ENCODE assay signal across 22 cellular contexts in genomic region chrX:72366178-72366577, GRCh38.
"Had no signal": no experiment of that assay in that cellular context is flagged by ENCODE, and none has a peak within 500 bp of the region (broad histone marks: within the 10 kb centered on the region; RNA-seq: fewer than 3 reads in every experiment).

No MANE protein-coding gene starts in this region.

- H3K4me1 Mint-ChIP-seq: activated B cell treated with CpG ODN at 0.5 μM for 24 hours; activated naive CD8-positive, alpha-beta T cell treated with anti-CD3 and anti-CD28 coated beads for 36 hours; central memory CD8-positive, alpha-beta T cell; stimulated activated naive CD8-positive, alpha-beta T cell treated with anti-CD3 and anti-CD28 coated beads, Interleukin-15, amount 100 ng/mL, for 72 hours had no signal

- H3K4me1 ChIP-seq: adrenal gland, ascending aorta, neural progenitor cell, right atrium auricular region, thyroid gland, upper lobe of left lung, vagina had no signal

- H3K9me3 ChIP-seq: adrenal gland, ascending aorta, right atrium auricular region, thyroid gland, upper lobe of left lung, vagina had no signal

- H3K27me3 Mint-ChIP-seq: activated B cell treated with CpG ODN at 0.5 μM for 24 hours; activated naive CD8-positive, alpha-beta T cell treated with anti-CD3 and anti-CD28 coated beads for 36 hours; central memory CD8-positive, alpha-beta T cell; dendritic cell treated with granulocyte-macrophage colony-stimulating factor and Interleukin-4, amounts not matched to agents 40 ng/mL and 50 ng/mL, for 4 days; stimulated activated memory B cell treated with anti-CD40 and anti-IgM and Interleukin-4, amounts not matched to agents 10 μg/mL and 1 μg/mL and 100 μg/mL, for 72 hours; stimulated activated naive CD8-positive, alpha-beta T cell treated with anti-CD3 and anti-CD28 coated beads, Interleukin-15, amount 100 ng/mL, for 72 hours had no signal

- H3K27ac Mint-ChIP-seq: activated B cell treated with CpG ODN at 0.5 μM for 24 hours; activated naive CD4-positive, alpha-beta T cell treated with anti-CD3 and anti-CD28 coated beads for 36 hours; activated naive CD8-positive, alpha-beta T cell treated with anti-CD3 and anti-CD28 coated beads for 36 hours; dendritic cell treated with granulocyte-macrophage colony-stimulating factor and Interleukin-4, amounts not matched to agents 40 ng/mL and 50 ng/mL, for 4 days; neural progenitor cell; stimulated activated memory B cell treated with anti-CD40 and anti-IgM and Interleukin-4, amounts not matched to agents 10 μg/mL and 1 μg/mL and 100 μg/mL, for 72 hours had no signal

- H3K4me3 Mint-ChIP-seq: activated B cell treated with CpG ODN at 0.5 μM for 24 hours; activated naive CD4-positive, alpha-beta T cell treated with anti-CD3 and anti-CD28 coated beads for 36 hours; activated naive CD8-positive, alpha-beta T cell treated with anti-CD3 and anti-CD28 coated beads for 36 hours; central memory CD8-positive, alpha-beta T cell; dendritic cell treated with granulocyte-macrophage colony-stimulating factor and Interleukin-4, amounts not matched to agents 40 ng/mL and 50 ng/mL, for 4 days; neural progenitor cell; stimulated activated memory B cell treated with anti-CD40 and anti-IgM and Interleukin-4, amounts not matched to agents 10 μg/mL and 1 μg/mL and 100 μg/mL, for 72 hours; stimulated activated naive CD8-positive, alpha-beta T cell treated with anti-CD3 and anti-CD28 coated beads, Interleukin-15, amount 100 ng/mL, for 72 hours had no signal

- H3K4me3 ChIP-seq: adrenal gland, ascending aorta, neural progenitor cell, right atrium auricular region, smooth muscle cell, thyroid gland, upper lobe of left lung, vagina had no signal

- DNase-seq: activated B cell treated with CpG ODN at 0.5 μM for 24 hours; activated CD4-positive, alpha-beta T cell treated with anti-CD3 and anti-CD28 coated beads, Interleukin-2, amount 50 U/mL, for 1 hour; activated effector memory CD4-positive, alpha-beta T cell treated with Interleukin-2 at 50 U/mL for 16 hours; activated naive CD4-positive, alpha-beta T cell treated with anti-CD3 and anti-CD28 coated beads for 36 hours; activated naive CD8-positive, alpha-beta T cell treated with anti-CD3 and anti-CD28 coated beads for 36 hours; adrenal gland; islet precursor cell; left ventricle myocardium superior; stimulated activated CD4-positive, alpha-beta T cell treated with anti-CD3 and anti-CD28 coated beads, Interleukin-1b, Interleukin-23, amount 100 ng/mL, for 48 hours; stimulated activated CD4-positive, alpha-beta T cell treated with anti-CD3 and anti-CD28 coated beads, Interleukin-4, amount 100 ng/mL, for 4 hours; stimulated activated CD8-positive, alpha-beta memory T cell treated with anti-CD3 and anti-CD28 coated beads, Interleukin-4, amount 100 ng/mL, for 48 hours; stimulated activated naive CD8-positive, alpha-beta T cell treated with anti-CD3 and anti-CD28 coated beads, Interleukin-15, amount 100 ng/mL, for 72 hours; thyroid gland; upper lobe of left lung had no signal

- H3K9me3 Mint-ChIP-seq: activated B cell treated with CpG ODN at 0.5 μM for 24 hours; activated naive CD4-positive, alpha-beta T cell treated with anti-CD3 and anti-CD28 coated beads for 36 hours; activated naive CD8-positive, alpha-beta T cell treated with anti-CD3 and anti-CD28 coated beads for 36 hours; central memory CD8-positive, alpha-beta T cell; dendritic cell treated with granulocyte-macrophage colony-stimulating factor and Interleukin-4, amounts not matched to agents 40 ng/mL and 50 ng/mL, for 4 days; neural progenitor cell; stimulated activated memory B cell treated with anti-CD40 and anti-IgM and Interleukin-4, amounts not matched to agents 10 μg/mL and 1 μg/mL and 100 μg/mL, for 72 hours; stimulated activated naive CD8-positive, alpha-beta T cell treated with anti-CD3 and anti-CD28 coated beads, Interleukin-15, amount 100 ng/mL, for 72 hours had no signal

- H3K36me3 Mint-ChIP-seq: activated naive CD8-positive, alpha-beta T cell treated with anti-CD3 and anti-CD28 coated beads for 36 hours had no signal

- ATAC-seq: left ventricle myocardium superior; stimulated activated memory B cell treated with anti-CD40 and anti-IgM and Interleukin-4, amounts not matched to agents 10 μg/mL and 1 μg/mL and 100 μg/mL, for 72 hours; stimulated activated naive CD8-positive, alpha-beta T cell treated with anti-CD3 and anti-CD28 coated beads, Interleukin-15, amount 100 ng/mL, for 72 hours had no signal

- H3K27ac ChIP-seq: adrenal gland, ascending aorta, neural progenitor cell, right atrium auricular region, thyroid gland, upper lobe of left lung, vagina had no signal

- H3K27me3 ChIP-seq: adrenal gland, ascending aorta, neural progenitor cell, right atrium auricular region, thyroid gland, upper lobe of left lung, vagina had no signal

- H3K36me3 ChIP-seq: adrenal gland, ascending aorta, neural progenitor cell, right atrium auricular region, thyroid gland, upper lobe of left lung, vagina had no signal
